ENCODE assay signal across 5 cellular contexts in genomic region chr2:73510470-73510869, GRCh38.
DNase-seq lines count a peak whose midpoint lies in the region; ATAC-seq and TF ChIP-seq lines count a peak whose summit lies in the region.
"Not testable (repeated sequence)": the region's sequence is repeated elsewhere in the genome, so short reads cannot be mapped to it uniquely, and the experiment has no call there.

No MANE protein-coding gene starts in this region.

- not testable (repeated sequence) for H3K27ac ChIP-seq in HCT116 (ENCODE audit: low read depth, low read length); SU-DHL-6 (ENCODE audit: low read depth, low read length); endodermal cell (ENCODE audit: low read depth, low read length)

- CTCF ChIA-PET in HCT116 (lab: Charles Lee) = not testable (repeated sequence)

- H4K20me1 ChIP-seq in HCT116 (ENCODE audit: insufficient read depth); SU-DHL-6 (ENCODE audit: low read depth, low read length): not testable (repeated sequence)

- peaks cover 33% of the 10 kb centered on the region for H3K9me3 Mint-ChIP-seq in endodermal cell

- H3K4me1 ChIP-seq in HCT116 (ENCODE audit: control insufficient read depth in 1 of 2, insufficient read depth in 2 of 2, low read length in 2 of 2); endodermal cell (ENCODE audit: control insufficient read depth, insufficient read depth, low read length): not testable (repeated sequence)

- H3K4me3 ChIP-seq in GM06990 (replicated peaks; ENCODE audit: low read depth, low read length); GM12875 (ENCODE audit: low read depth, low read length); HCT116 (replicated peaks in 1 of 2; ENCODE audit: low read depth in 1 of 2, low read length in 2 of 2); SU-DHL-6 (ENCODE audit: insufficient read depth, low read length, poor library complexity, severe bottlenecking); endodermal cell (ENCODE audit: low read length): not testable (repeated sequence)

- 83 to 96% methylated on average over 5 of the region's 5 CpGs for WGBS in endodermal cell (ENCODE audit: insufficient coverage in 1 of 2, insufficient read length in 1 of 2), 2 experiments

- not testable (repeated sequence) for H3K4me3 Mint-ChIP-seq in endodermal cell

- not testable (repeated sequence) for H3K27me3 Mint-ChIP-seq in endodermal cell (ENCODE audit: insufficient read depth)

- peaks cover 39% of the 10 kb centered on the region for H3K36me3 Mint-ChIP-seq in endodermal cell (ENCODE audit: low read depth)

- H3K27me3 ChIP-seq in GM06990 (replicated peaks; ENCODE audit: control insufficient read depth, insufficient read depth, low read length); HCT116 (ENCODE audit: insufficient read depth, low read length); SU-DHL-6 (ENCODE audit: low read length); endodermal cell (ENCODE audit: control insufficient read depth, insufficient read depth, low read length, poor library complexity, severe bottlenecking): not testable (repeated sequence)

- H3K27ac Mint-ChIP-seq in endodermal cell = not testable (repeated sequence)

- H3K9me3 ChIP-seq in HCT116 (ENCODE audit: control insufficient read depth in 1 of 2, insufficient read depth in 1 of 2, low read depth in 1 of 2, low read length in 2 of 2); SU-DHL-6 (ENCODE audit: insufficient read depth, low read length); endodermal cell (ENCODE audit: control insufficient read depth, low read length): not testable (repeated sequence)

- not testable (repeated sequence) for H3K36me3 ChIP-seq in GM06990 (ENCODE audit: control insufficient read depth, insufficient read depth, low read length); HCT116 (ENCODE audit: control insufficient read depth in 1 of 2, insufficient read depth in 2 of 2, low read length in 2 of 2); SU-DHL-6 (ENCODE audit: low read length); endodermal cell (ENCODE audit: control insufficient read depth, insufficient read depth, low read length)

- not testable (repeated sequence) for H2AFZ ChIP-seq in HCT116 (ENCODE audit: low read depth, low read length, poor library complexity, severe bottlenecking); SU-DHL-6 (ENCODE audit: low read depth, low read length, severe bottlenecking)

- not testable (repeated sequence) for H3K4me2 ChIP-seq in HCT116 (ENCODE audit: low read length); SU-DHL-6 (ENCODE audit: low read depth, low read length, poor library complexity, severe bottlenecking)

- RAD21 ChIA-PET in HCT116 (lab: Charles Lee; ENCODE audit: low non-redundant PET in 1 of 2, low total read pairs in 2 of 2, uncharacterized antibody in 2 of 2, unreplicated experiment in 2 of 2) = not testable (repeated sequence)

- TF ChIP-seq CTCF in GM06990 (IDR thresholded peaks at IDR 0.05; ENCODE audit: insufficient read depth, low read length, poor library complexity, severe bottlenecking) (peak; percentile 3), GM12875 (IDR thresholded peaks at IDR 0.05; ENCODE audit: borderline replicate concordance, insufficient read depth, low read depth, low read length) (0 out of 2 replicates have a peak, but pooled peaks have one; percentile 9), SU-DHL-6 (IDR thresholded peaks at IDR 0.05; ENCODE audit: insufficient read depth, low read length, poor library complexity, severe bottlenecking) (peak; percentile 11), endodermal cell (conservative IDR thresholded peaks at IDR 0.05) (peak; percentile 18)
- not testable (repeated sequence) for TF ChIP-seq CTCF in HCT116 (IDR thresholded peaks at IDR 0.05 in 2 of 3, conservative IDR thresholded peaks at IDR 0.05 in 1 of 3; ENCODE audit: borderline replicate concordance in 1 of 3, insufficient read depth in 1 of 3, low read depth in 2 of 3, low read length in 2 of 3)

- not testable (repeated sequence) for H3K79me2 ChIP-seq in HCT116 (ENCODE audit: insufficient read depth, low read length); SU-DHL-6 (ENCODE audit: insufficient read depth, low read length)

- H3K9ac ChIP-seq in HCT116 (ENCODE audit: low read length); SU-DHL-6 (ENCODE audit: low read length); endodermal cell (ENCODE audit: extremely low read depth, low read length, poor library complexity, severe bottlenecking): not testable (repeated sequence)

- H3K9me2 ChIP-seq in HCT116 (ENCODE audit: insufficient read depth); SU-DHL-6 (replicated peaks; ENCODE audit: insufficient read depth, low read length): not testable (repeated sequence)

- POLR2A ChIA-PET in HCT116 (lab: Charles Lee) = not testable (repeated sequence)

- not testable (repeated sequence) for H3F3A ChIP-seq in SU-DHL-6 (ENCODE audit: insufficient read depth)

- TF ChIP-seq RAD21 in HCT116 (IDR thresholded peaks at IDR 0.05; ENCODE audit: low read depth) = peak; percentile 25

- DNase-seq in GM06990 (ENCODE audit: extremely low read depth, insufficient read length); HCT116 (ENCODE audit: low read depth, low spot score); endodermal cell: not testable (repeated sequence)

- intact Hi-C loops in HCT116 (cut with micrococcal nuclease) = not testable (repeated sequence)

- BruUV-seq in HCT116 (replicated peaks; lab: Mats Ljungman, UMichigan) = not testable (repeated sequence)

- not testable (repeated sequence) for ATAC-seq in HCT116

- H3K4me1 Mint-ChIP-seq in endodermal cell = not testable (repeated sequence)

- not testable (repeated sequence) for TF ChIP-seq POLR2A in HCT116 (IDR thresholded peaks at IDR 0.05; ENCODE audit: borderline replicate concordance, extremely low read depth, insufficient read depth, insufficient read length)
